Comparison of ENCODE assay signal across 13 cellular contexts in genomic region chr10:110036640-110037039, GRCh38. TPM values are rescaled to one million over a fixed set of nuclear protein-coding genes. Genes with fewer than 3 reads are reported as not detected.
DNase-seq lines count a peak whose midpoint lies in the region; ATAC-seq, FAIRE-seq and TF ChIP-seq lines count a peak whose summit lies in the region.
"Had no signal": no experiment of that assay in that cellular context is flagged by ENCODE, and none has a peak within 500 bp of the region (broad histone marks: within the 10 kb centered on the region; RNA-seq: fewer than 3 reads in every experiment).

No MANE protein-coding gene starts in this region.

- H3K4me1 ChIP-seq in sigmoid colon = peaks cover 0 to 31% (median 24%) of the 10 kb centered on the region in 4 donors

- no peak for TF ChIP-seq POLR2A in sigmoid colon (IDR thresholded peaks at IDR 0.05)

- TF ChIP-seq CTCF in GM10248 (IDR thresholded peaks at IDR 0.05; ENCODE audit: control extremely low read depth, extremely low read depth, low read depth, missing control alignments) (no peak), sigmoid colon (IDR thresholded peaks at IDR 0.05) (no peak)

- no peaks in the 10 kb centered on the region for H3K9me3 ChIP-seq in sigmoid colon

- 73 to 81% methylated on average over 3 of the region's 3 CpGs for WGBS in sigmoid colon, 2 donors

- DNase-seq in GM10248 (ENCODE audit: extremely low spot score) (peak; percentile 31), HTR-8/SVneo (ENCODE audit: insufficient read length, low spot score) (no peak), sigmoid colon (no peak), germinal center (ENCODE audit: low spot score) (no peak), activated T-cell treated with anti-CD3 and anti-CD28 coated beads for 4 hours (no peak)
- DNase-seq: C1 segment of cervical spinal cord; IMR-90; stimulated activated CD8-positive, alpha-beta memory T cell treated with anti-CD3 and anti-CD28 coated beads, Interleukin-4, amount 100 ng/mL, for 48 hours had no signal

- H3K27ac ChIP-seq in sigmoid colon = no peak overlapping the region
- H3K27ac ChIP-seq: SK-N-MC had no signal

- no peak overlapping the region for H3K4me3 ChIP-seq in sigmoid colon
- H3K4me3 ChIP-seq: SK-N-MC had no signal

- TF ChIP-seq EP300 in sigmoid colon (IDR thresholded peaks at IDR 0.05) = no peak

- CTCF ChIA-PET in GM10248 (lab: Yijun Ruan, JAX) = interaction anchor here (0.8 to 3.6 kb wide), 2 partner anchors 10 to 14 kb away, joined by 3 to 13 read pairs; no protein-coding TSS in a partner anchor

- POLR2A ChIA-PET in GM10248 (lab: Yijun Ruan, JAX) = no interaction called here

- intact Hi-C loops in sigmoid colon (cut with DNase I) = no loop called here

- no peaks in the 10 kb centered on the region for H3K36me3 ChIP-seq in sigmoid colon

- no peaks in the 10 kb centered on the region for H3K27me3 ChIP-seq in sigmoid colon

- no peak for FAIRE-seq in HTR-8/SVneo (lab: Jason Lieb, UNC)

- ATAC-seq in GM19043 (IDR thresholded peaks at IDR 0.05; ENCODE audit: low read depth, unreplicated experiment) (peak; percentile 82), HG02678 (IDR thresholded peaks at IDR 0.05; ENCODE audit: unreplicated experiment) (peak; percentile 77), HG03469 (IDR thresholded peaks at IDR 0.05; ENCODE audit: unreplicated experiment) (peak; percentile 74)
- ATAC-seq: sciatic nerve had no signal

RNA-seq across cellular contexts. Expression of gene ADD3, which starts 28.9 kb away (rescaled TPM):
- total RNA-seq in sigmoid colon = 100 to 1,000 TPM in 2 of 4 donors, 10 to 100 TPM in 2; 29.6 to 145 (median 98.3) TPM
- 100 to 1,000 TPM in 1 of 3 donors, 10 to 100 TPM in 2; 45.8 to 106 (median 63.1) TPM for polyA plus RNA-seq in sigmoid colon
